Comparison of ENCODE assay signal across 16 cellular contexts in the genomic region with DNA sequence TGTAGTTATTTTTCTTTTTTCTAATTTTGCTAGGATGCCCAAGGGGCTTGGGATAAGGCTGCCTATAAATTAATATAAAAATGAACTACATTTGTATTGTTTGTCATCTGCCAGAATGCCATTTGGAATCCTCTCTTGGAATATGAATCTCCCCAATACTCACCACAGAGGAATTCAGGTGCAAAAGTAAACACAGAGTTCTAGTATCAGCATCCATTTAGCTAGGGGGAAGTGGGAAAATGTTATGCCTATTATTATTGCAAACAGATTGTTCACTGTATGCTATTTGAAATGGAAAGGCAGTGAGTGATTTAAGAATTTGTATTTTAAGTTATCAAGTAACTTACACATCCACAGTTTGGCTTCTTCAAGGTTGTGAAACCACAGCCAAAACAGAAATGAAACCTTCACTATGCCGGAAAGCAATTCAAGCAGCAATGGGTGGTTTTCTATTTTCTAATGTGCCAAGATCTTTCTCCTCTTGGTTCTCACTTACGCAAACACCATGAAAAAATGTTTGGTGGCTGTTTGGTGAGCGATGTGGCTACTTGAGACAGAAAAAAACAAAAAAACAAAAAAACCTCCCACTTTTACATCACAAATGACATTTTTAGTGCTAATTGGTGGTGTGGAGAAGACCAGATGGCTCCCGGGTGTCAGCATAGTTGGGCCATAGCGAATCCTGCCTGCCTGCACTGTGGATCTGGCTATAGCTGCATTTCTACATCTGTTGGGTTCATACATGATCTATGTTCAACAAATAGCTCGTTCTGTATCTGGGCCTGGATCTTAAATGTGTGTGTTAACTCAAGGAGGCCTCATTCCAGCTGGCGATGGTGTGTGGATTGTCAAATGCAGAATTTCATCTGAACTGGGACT.
DNase-seq lines count a peak whose midpoint lies in the region; ATAC-seq and TF ChIP-seq lines count a peak whose summit lies in the region.
"Had no signal": no experiment of that assay in that cellular context is flagged by ENCODE, and none has a peak within 500 bp of the region (broad histone marks: within the 10 kb centered on the region; RNA-seq: fewer than 3 reads in every experiment).

No MANE protein-coding gene starts in this region.

- H3K27ac Mint-ChIP-seq in activated naive CD8-positive, alpha-beta T cell treated with anti-CD3 and anti-CD28 coated beads for 36 hours = no peak overlapping the region
- H3K27ac Mint-ChIP-seq: activated B cell treated with CpG ODN at 0.5 μM for 24 hours; activated T-helper 1 cell treated with anti-CD3 and anti-CD28 coated beads, Interleukin-12 subunit alpha, Interleukin-12 subunit beta, Interleukin-2, Interleukin-4 antibody, amounts not matched to agents 30 ng/mL and 10 ng/mL and 1 ng/mL, durations not matched to agents 14 hours and 24 hours and 36 hours; T-helper 1 cell treated with Interleukin-12 subunit alpha and Interleukin-12 subunit beta and Interleukin-4 antibody, amounts not matched to agents 30 μg/mL and 1 μg/mL, for 36 hours had no signal

- H3K27me3 ChIP-seq in prostate gland (replicated peaks; ENCODE audit: insufficient read depth) (no peaks in the 10 kb centered on the region), upper lobe of right lung (no peaks in the 10 kb centered on the region)
- H3K27me3 ChIP-seq: heart right ventricle had no signal

- no peaks in the 10 kb centered on the region for H3K4me1 Mint-ChIP-seq in activated naive CD8-positive, alpha-beta T cell treated with anti-CD3 and anti-CD28 coated beads for 36 hours
- H3K4me1 Mint-ChIP-seq: activated B cell treated with CpG ODN at 0.5 μM for 24 hours had no signal

- TF ChIP-seq POLR2A in prostate gland (IDR thresholded peaks at IDR 0.05) = no peak

- H3K36me3 ChIP-seq in prostate gland = no peaks in the 10 kb centered on the region
- no peaks in the 10 kb centered on the region for H3K36me3 ChIP-seq in upper lobe of right lung
- H3K36me3 ChIP-seq: heart right ventricle had no signal

- no peaks in the 10 kb centered on the region for H3K36me3 Mint-ChIP-seq in activated naive CD8-positive, alpha-beta T cell treated with anti-CD3 and anti-CD28 coated beads for 36 hours

- no peak for TF ChIP-seq CTCF in fibroblast of the aortic adventitia (IDR thresholded peaks at IDR 0.05; ENCODE audit: insufficient read depth, low read length)
- TF ChIP-seq CTCF in prostate gland (IDR thresholded peaks at IDR 0.05) = no peak
- no peak for TF ChIP-seq CTCF in upper lobe of right lung (IDR thresholded peaks at IDR 0.05)

- no peaks in the 10 kb centered on the region for H3K27me3 Mint-ChIP-seq in activated naive CD8-positive, alpha-beta T cell treated with anti-CD3 and anti-CD28 coated beads for 36 hours
- H3K27me3 Mint-ChIP-seq: activated B cell treated with CpG ODN at 0.5 μM for 24 hours had no signal

- no peak overlapping the region for H3K4me3 ChIP-seq in fibroblast of the aortic adventitia (ENCODE audit: low read depth, low read length)
- no peak overlapping the region for H3K4me3 ChIP-seq in prostate gland
- H3K4me3 ChIP-seq in upper lobe of right lung = no peak overlapping the region
- H3K4me3 ChIP-seq: heart right ventricle had no signal

- no peak overlapping the region for H3K27ac ChIP-seq in prostate gland
- H3K27ac ChIP-seq in upper lobe of right lung = no peak overlapping the region
- H3K27ac ChIP-seq: heart right ventricle had no signal

- intact Hi-C loops in prostate gland (cut with DNase I) (no loop called here), upper lobe of right lung (cut with DNase I) (no loop called here)

- DNase-seq in AG08396 (ENCODE audit: low spot score) (peak; percentile 20), HCEC 1CT (peak; percentile 37), SK-N-DZ (ENCODE audit: low spot score) (peak; percentile 10), fibroblast of the aortic adventitia (ENCODE audit: low read depth) (peak; percentile 64), prostate gland (ENCODE audit: low spot score) (no peak), upper lobe of right lung (no peak)
- no peak for DNase-seq in activated naive CD8-positive, alpha-beta T cell treated with anti-CD3 and anti-CD28 coated beads for 36 hours
- DNase-seq: activated B cell treated with CpG ODN at 0.5 μM for 24 hours, heart right ventricle, kidney, NCI-H526 treated with DMSO at 0.1 percent for 48 hours, right cardiac atrium, RPMI8226 had no signal

- ATAC-seq in upper lobe of right lung (no peak), HG03045 (IDR thresholded peaks at IDR 0.05; ENCODE audit: unreplicated experiment) (no peak)
- ATAC-seq: heart right ventricle, right cardiac atrium had no signal

- WGBS in prostate gland = 85% methylated on average over 7 of the region's 7 CpGs

- H3K4me1 ChIP-seq in prostate gland (replicated peaks) (no peaks in the 10 kb centered on the region), upper lobe of right lung (no peaks in the 10 kb centered on the region)
- H3K4me1 ChIP-seq: heart right ventricle had no signal

- H3K9me3 ChIP-seq in prostate gland (no peaks in the 10 kb centered on the region), upper lobe of right lung (no peaks in the 10 kb centered on the region)
- H3K9me3 ChIP-seq: heart right ventricle had no signal

- H3K9me3 Mint-ChIP-seq in activated naive CD8-positive, alpha-beta T cell treated with anti-CD3 and anti-CD28 coated beads for 36 hours = no peaks in the 10 kb centered on the region
- H3K9me3 Mint-ChIP-seq: activated B cell treated with CpG ODN at 0.5 μM for 24 hours had no signal

- no peak overlapping the region for H3K4me3 Mint-ChIP-seq in activated naive CD8-positive, alpha-beta T cell treated with anti-CD3 and anti-CD28 coated beads for 36 hours
- H3K4me3 Mint-ChIP-seq: activated B cell treated with CpG ODN at 0.5 μM for 24 hours; activated T-helper 1 cell treated with anti-CD3 and anti-CD28 coated beads, Interleukin-12 subunit alpha, Interleukin-12 subunit beta, Interleukin-2, Interleukin-4 antibody, amounts not matched to agents 30 ng/mL and 10 ng/mL and 1 ng/mL, durations not matched to agents 14 hours and 24 hours and 36 hours; T-helper 1 cell treated with Interleukin-12 subunit alpha and Interleukin-12 subunit beta and Interleukin-4 antibody, amounts not matched to agents 30 μg/mL and 1 μg/mL, for 36 hours had no signal

Comparison
In these comparisons a context has a peak if more than half of its experiments do, and no peak if none do; other contexts are left out.
1. DNase-seq: peak in AG08396 (single experiment), HCEC 1CT (single experiment), SK-N-DZ (single experiment) and fibroblast of the aortic adventitia (single experiment); none in activated naive CD8-positive, alpha-beta T cell treated with anti-CD3 and anti-CD28 coated beads for 36 hours (single experiment), prostate gland (single experiment) and upper lobe of right lung (single experiment).